ENCODE assay signal across 13 cellular contexts in the genomic region with DNA sequence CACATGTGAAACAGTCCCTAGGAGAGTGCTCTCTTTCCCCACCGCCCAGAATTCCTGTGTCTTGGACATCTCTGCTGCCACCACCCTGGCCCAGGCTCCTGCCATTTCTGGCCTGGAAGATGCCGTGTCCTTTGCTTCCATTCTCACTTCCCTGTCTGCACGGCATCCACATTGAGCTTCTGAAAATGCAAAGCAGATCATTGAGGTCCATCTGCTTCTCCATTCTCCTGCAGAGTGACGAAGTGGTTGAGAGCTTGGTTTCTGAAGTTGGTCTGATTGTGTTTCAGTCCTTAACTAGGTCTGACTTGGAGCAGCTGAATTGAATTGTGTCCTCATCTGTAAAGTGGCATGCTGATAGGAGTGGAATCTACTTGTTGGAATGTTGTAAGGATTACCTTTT.
A peak's percentile ranks its signal among the peaks of the same experiment; 100 is the strongest.
DNase-seq lines count a peak whose midpoint lies in the region; ATAC-seq and TF ChIP-seq lines count a peak whose summit lies in the region.
"Had no signal": no experiment of that assay in that cellular context is flagged by ENCODE, and none has a peak within 500 bp of the region (broad histone marks: within the 10 kb centered on the region; RNA-seq: fewer than 3 reads in every experiment).

No MANE protein-coding gene starts in this region.

- ATAC-seq in GM18499 (IDR thresholded peaks at IDR 0.05; ENCODE audit: insufficient read depth, unreplicated experiment), result peak; percentile 71
- peak; percentile 72 for ATAC-seq in GM19468 (IDR thresholded peaks at IDR 0.05; ENCODE audit: extremely low read depth, unreplicated experiment)
- ATAC-seq in HG03064 (IDR thresholded peaks at IDR 0.05; ENCODE audit: low read depth, unreplicated experiment), result peak; percentile 78
- no peak for ATAC-seq in WTC11
- ATAC-seq: naive thymus-derived CD8-positive, alpha-beta T cell; SK-N-SH treated with all-trans-retinoic acid at 6 μM for 48 hours had no signal

- TF ChIP-seq RAD21 in SK-N-SH (IDR thresholded peaks at IDR 0.05; ENCODE audit: low read length), result no peak

- H3K9me3 ChIP-seq in SK-N-SH, result no peaks in the 10 kb centered on the region
- H3K9me3 ChIP-seq: upper lobe of left lung had no signal

- H3K4me3 Mint-ChIP-seq in WTC11, result no peak overlapping the region
- H3K4me3 Mint-ChIP-seq: naive thymus-derived CD8-positive, alpha-beta T cell had no signal

- H3K4me1 Mint-ChIP-seq in WTC11, result peaks cover 47% of the 10 kb centered on the region

- H4K20me1 ChIP-seq in SK-N-SH (ENCODE audit: insufficient read depth), result no peaks in the 10 kb centered on the region

- no peaks in the 10 kb centered on the region for H3K36me3 ChIP-seq in SK-N-SH (replicated peaks in 1 of 2; ENCODE audit: control insufficient read depth in 1 of 2, insufficient read depth in 2 of 2, low read length in 1 of 2)
- no peaks in the 10 kb centered on the region for H3K36me3 ChIP-seq in mesendoderm (ENCODE audit: control insufficient read depth, insufficient read depth, low read length)
- H3K36me3 ChIP-seq: upper lobe of left lung had no signal

- H2AFZ ChIP-seq in SK-N-SH (ENCODE audit: low read depth), result no peak overlapping the region

- H2BK15ac ChIP-seq in mesendoderm (replicated peaks; ENCODE audit: low read depth), result no peak overlapping the region

- POLR2A ChIA-PET in WTC11 (lab: Charles Lee), result interaction anchor here (0.5 kb wide), 1 partner anchor 41 kb away, joined by 3 read pairs; no protein-coding TSS in a partner anchor
- POLR2A ChIA-PET in SK-N-SH (lab: Yijun Ruan, JAX), result no interaction called here

- no peaks in the 10 kb centered on the region for H3K27me3 Mint-ChIP-seq in WTC11 (ENCODE audit: low read depth)
- H3K27me3 Mint-ChIP-seq: naive thymus-derived CD8-positive, alpha-beta T cell had no signal

- no peaks in the 10 kb centered on the region for H3K9me2 ChIP-seq in SK-N-SH

- H3K27me3 ChIP-seq in SK-N-SH (ENCODE audit: insufficient read depth) (no peaks in the 10 kb centered on the region), mesendoderm (ENCODE audit: insufficient read depth, low read length, poor library complexity) (no peaks in the 10 kb centered on the region)
- H3K27me3 ChIP-seq: upper lobe of left lung had no signal

- H3K9ac ChIP-seq in SK-N-SH, result no peak overlapping the region
- no peak overlapping the region for H3K9ac ChIP-seq in mesendoderm (ENCODE audit: low read length)

- no peak overlapping the region for H2AK5ac ChIP-seq in mesendoderm (ENCODE audit: low read length)

- H4K5ac ChIP-seq in mesendoderm (ENCODE audit: low read length), result no peak overlapping the region

- no peak overlapping the region for H3K23ac ChIP-seq in mesendoderm (ENCODE audit: low read length)

- H3K79me1 ChIP-seq in mesendoderm (ENCODE audit: low read length), result peaks cover 24% of the 10 kb centered on the region

- H4K8ac ChIP-seq in mesendoderm (ENCODE audit: low read depth, low read length), result no peak overlapping the region

- no peak overlapping the region for H3K27ac ChIP-seq in SK-N-SH (ENCODE audit: low read depth in 2 of 2, low read length in 1 of 2)
- H3K27ac ChIP-seq in mesendoderm (ENCODE audit: low read depth, low read length), result no peak overlapping the region
- H3K27ac ChIP-seq: upper lobe of left lung had no signal

- H3K18ac ChIP-seq in mesendoderm (ENCODE audit: low read length), result no peak overlapping the region

- H3K79me2 ChIP-seq in SK-N-SH (ENCODE audit: insufficient read depth) (peaks cover 4% of the 10 kb centered on the region; the same call in 1 of the 2 replicates), mesendoderm (ENCODE audit: control insufficient read depth, insufficient read depth, low read length) (peaks cover 14% of the 10 kb centered on the region)

- no peak overlapping the region for H2BK120ac ChIP-seq in mesendoderm (ENCODE audit: low read depth, low read length)

- no peak for DNase-seq in WTC11 (ENCODE audit: low spot score)
- DNase-seq in retina, result no peak
- DNase-seq in SK-N-SH, result no peak
- DNase-seq in mesendoderm, result no peak
- DNase-seq in mesenteric fat pad (ENCODE audit: low spot score), result no peak
- DNase-seq: activated CD8-positive, alpha-beta memory T cell treated with anti-CD3 and anti-CD28 coated beads, Interleukin-2, amount 50 U/mL, for 48 hours; naive thymus-derived CD8-positive, alpha-beta T cell; NCI-H2081 treated with DMSO at 0.1 percent for 48 hours; upper lobe of left lung had no signal

- no peak for TF ChIP-seq EP300 in SK-N-SH (IDR thresholded peaks at IDR 0.05; ENCODE audit: borderline replicate concordance in 1 of 2, low read depth in 1 of 2, low read length in 1 of 2)

- H3K4ac ChIP-seq in mesendoderm (ENCODE audit: low read depth, low read length), result no peak overlapping the region

- H3K9me3 Mint-ChIP-seq in WTC11, result no peaks in the 10 kb centered on the region; the same call in 1 of the 2 replicates
- H3K9me3 Mint-ChIP-seq: naive thymus-derived CD8-positive, alpha-beta T cell had no signal

- TF ChIP-seq CTCF in WTC11 (IDR thresholded peaks at IDR 0.05) (no peak), SK-N-SH (IDR thresholded peaks at IDR 0.05) (no peak)

- H3K4me1 ChIP-seq in SK-N-SH (ENCODE audit: control insufficient read depth in 1 of 2, insufficient read depth in 2 of 2, low read depth in 1 of 2, low read length in 1 of 2) (peaks cover 0 to 22% of the 10 kb centered on the region in 2 experiments; a peak in 1 of 4 replicates), mesendoderm (ENCODE audit: control insufficient read depth, low read depth, low read length) (peaks cover 6% of the 10 kb centered on the region)

- CTCF ChIA-PET in WTC11 (lab: Charles Lee) (no interaction called here), SK-N-SH (lab: Yijun Ruan, JAX) (interaction anchor here (1.6 to 2.1 kb wide), 2 partner anchors 90 to 296 kb away, joined by 5 to 6 read pairs; no protein-coding TSS in a partner anchor)

- H3K4me2 ChIP-seq in SK-N-SH, result no peak overlapping the region
- no peak overlapping the region for H3K4me2 ChIP-seq in mesendoderm (ENCODE audit: low read length)

- H2BK5ac ChIP-seq in mesendoderm (ENCODE audit: low read length), result no peak overlapping the region

- no peak overlapping the region for H3K56ac ChIP-seq in mesendoderm (ENCODE audit: low read length)

- 96% methylated on average over 4 of the region's 4 CpGs for WGBS in SK-N-SH (ENCODE audit: low lambda C conversion rate)
- no CpG with 5 or more reads among the region's 4 CpGs for WGBS in mesendoderm (ENCODE audit: extremely low coverage, insufficient coverage, low lambda C conversion rate)

- H3K4me3 ChIP-seq in SK-N-SH (ENCODE audit: low read depth in 2 of 2, low read length in 1 of 2) (no peak overlapping the region), mesendoderm (ENCODE audit: low read length) (no peak overlapping the region)
- H3K4me3 ChIP-seq: upper lobe of left lung had no signal

- peaks cover 5% of the 10 kb centered on the region; the same call in 1 of the 2 replicates for H3K36me3 Mint-ChIP-seq in WTC11

- H3K27ac Mint-ChIP-seq in WTC11, result peak overlapping the region; percentile 23; the same call in 1 of the 2 replicates

- no peaks in the 10 kb centered on the region for H3F3A ChIP-seq in SK-N-SH (replicated peaks; ENCODE audit: insufficient read depth)

TF ChIP-seq in WTC11, 78 proteins besides CTCF, POLR2A, EP300 and RAD21 (continues in another document):
- TF ChIP-seq OVOL2 (CRISPR knock-in tag; IDR thresholded peaks at IDR 0.05; ENCODE audit: borderline replicate concordance), result no peak

TF ChIP-seq in SK-N-SH, 30 proteins besides CTCF, POLR2A, EP300 and RAD21 (continues in another document):
- TF ChIP-seq SMC3 (IDR thresholded peaks at IDR 0.05; ENCODE audit: low read depth, low read length), result no peak
- TF ChIP-seq GABPA (IDR thresholded peaks at IDR 0.05; ENCODE audit: low read depth), result no peak
- TF ChIP-seq, protein P1, sequence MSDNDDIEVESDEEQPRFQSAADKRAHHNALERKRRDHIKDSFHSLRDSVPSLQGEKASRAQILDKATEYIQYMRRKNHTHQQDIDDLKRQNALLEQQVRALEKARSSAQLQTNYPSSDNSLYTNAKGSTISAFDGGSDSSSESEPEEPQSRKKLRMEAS (IDR thresholded peaks at IDR 0.05; ENCODE audit: low read depth), result no peak
- no peak for TF ChIP-seq MXI1 (IDR thresholded peaks at IDR 0.05; ENCODE audit: low read depth, low read length)
- no peak for TF ChIP-seq FOSL2 (IDR thresholded peaks at IDR 0.05; ENCODE audit: borderline replicate concordance, low read depth)
- no peak for TF ChIP-seq FOXJ3 (CRISPR knock-in tag; IDR thresholded peaks at IDR 0.05)
- TF ChIP-seq TAF1 (IDR thresholded peaks at IDR 0.05; ENCODE audit: borderline replicate concordance, low read depth, low read length), result no peak
- no peak for TF ChIP-seq USF2 (IDR thresholded peaks at IDR 0.05; ENCODE audit: borderline replicate concordance, low read depth, low read length)
- TF ChIP-seq RXRA (IDR thresholded peaks at IDR 0.05; ENCODE audit: borderline replicate concordance, low read depth), result no peak
- TF ChIP-seq, protein P2, sequence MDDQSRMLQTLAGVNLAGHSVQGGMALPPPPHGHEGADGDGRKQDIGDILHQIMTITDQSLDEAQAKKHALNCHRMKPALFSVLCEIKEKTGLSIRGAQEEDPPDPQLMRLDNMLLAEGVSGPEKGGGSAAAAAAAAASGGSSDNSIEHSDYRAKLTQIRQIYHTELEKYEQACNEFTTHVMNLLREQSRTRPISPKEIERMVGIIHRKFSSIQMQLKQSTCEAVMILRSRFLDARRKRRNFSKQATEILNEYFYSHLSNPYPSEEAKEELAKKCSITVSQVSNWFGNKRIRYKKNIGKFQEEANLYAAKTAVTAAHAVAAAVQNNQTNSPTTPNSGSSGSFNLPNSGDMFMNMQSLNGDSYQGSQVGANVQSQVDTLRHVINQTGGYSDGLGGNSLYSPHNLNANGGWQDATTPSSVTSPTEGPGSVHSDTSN (IDR thresholded peaks at IDR 0.05), result no peak
- no peak for TF ChIP-seq POLR2AphosphoS5 (IDR thresholded peaks at IDR 0.05; ENCODE audit: low read depth, low read length)
- no peak for TF ChIP-seq NFIC (IDR thresholded peaks at IDR 0.05; ENCODE audit: borderline replicate concordance)
- no peak for TF ChIP-seq ELF1 (IDR thresholded peaks at IDR 0.05)
- no peak for TF ChIP-seq TCF12 (IDR thresholded peaks at IDR 0.05)
